Comparison of ENCODE assay signal across 8 cellular contexts in genomic region chr6:15248451-15249370, GRCh38. TPM values are rescaled to one million over a fixed set of nuclear protein-coding genes. Genes with fewer than 3 reads are reported as not detected.
DNase-seq lines count a peak whose midpoint lies in the region; ATAC-seq and TF ChIP-seq lines count a peak whose summit lies in the region.

No MANE protein-coding gene starts in this region.

- in situ Hi-C loops in KBM-7 (cut with MboI; ENCODE audit: low pct_unique_long_range_greater_than_20kb, low sequenced_read_pairs) = no loop called here

- H3K4me1 ChIP-seq in esophagus (ENCODE audit: control insufficient read depth in 2 of 2, insufficient read depth in 2 of 2, low read length in 1 of 2) = peaks cover 0 to 5% of the 10 kb centered on the region in 2 donors
- H3K4me1 ChIP-seq in muscle layer of colon (ENCODE audit: insufficient read depth, low read length) = peaks cover 25% of the 10 kb centered on the region

- no peaks in the 10 kb centered on the region for H3K9me3 ChIP-seq in esophagus (ENCODE audit: control insufficient read depth in 2 of 2, insufficient read depth in 1 of 2, low read depth in 1 of 2, low read length in 1 of 2)
- H3K9me3 ChIP-seq in muscle layer of colon (ENCODE audit: low read length) = no peaks in the 10 kb centered on the region

- H3K4me3 ChIP-seq in esophagus (ENCODE audit: low read depth in 1 of 2, low read length in 2 of 2) (peak overlapping the region; percentile 65 to 83), muscle layer of colon (ENCODE audit: low read depth in 1 of 2, low read length in 2 of 2) (peak overlapping the region; percentile 57 to 72)

- ATAC-seq in GM21526 (IDR thresholded peaks at IDR 0.05; ENCODE audit: low FRiP score, unreplicated experiment) = peak; percentile 34
- ATAC-seq in activated T-cell treated with anti-CD3 and anti-CD28 coated beads, Interleukin-2, amount 50 U/mL, for 4 hours = peak; percentile 39 to 47

- 0 to 1% methylated on average over 24 to 80 of the region's 83 CpGs for WGBS in esophagus, 2 donors

- peaks cover 14% of the 10 kb centered on the region for H3K36me3 Mint-ChIP-seq in activated T-cell treated with anti-CD3 and anti-CD28 coated beads, Interleukin-2, amount 50 U/mL, for 4 hours (ENCODE audit: insufficient read depth)

- peak overlapping the region; percentile 90 for H3K4me3 Mint-ChIP-seq in activated T-cell treated with anti-CD3 and anti-CD28 coated beads, Interleukin-2, amount 50 U/mL, for 4 hours

- H3K27ac ChIP-seq in esophagus (ENCODE audit: low read depth in 2 of 2, low read length in 1 of 2) = peak overlapping the region; percentile 96 to 98
- H3K27ac ChIP-seq in muscle layer of colon (ENCODE audit: low read depth, low read length) = peak overlapping the region; percentile 45

- no peak overlapping the region for H3K9ac ChIP-seq in muscle layer of colon (ENCODE audit: low read length)

- H3K4me1 Mint-ChIP-seq in activated T-cell treated with anti-CD3 and anti-CD28 coated beads, Interleukin-2, amount 50 U/mL, for 4 hours (ENCODE audit: low read depth) = peaks cover 53% of the 10 kb centered on the region

- DNase-seq in CMK (ENCODE audit: low read depth) (peak; percentile 79), KBM-7 (peak; percentile 82)
- DNase-seq in activated T-cell treated with anti-CD3 and anti-CD28 coated beads, Interleukin-2, amount 50 U/mL, for 4 hours = peak; percentile 97
- DNase-seq in stimulated activated CD8-positive, alpha-beta memory T cell treated with anti-CD3 and anti-CD28 coated beads, Interleukin-4, amount 100 ng/mL, for 4 hours (ENCODE audit: low read depth in 2 of 2, low spot score in 1 of 2) = peak; percentile 95

- no peaks in the 10 kb centered on the region for H3K27me3 Mint-ChIP-seq in activated T-cell treated with anti-CD3 and anti-CD28 coated beads, Interleukin-2, amount 50 U/mL, for 4 hours (ENCODE audit: low read depth)

- H3K36me3 ChIP-seq in esophagus (ENCODE audit: control insufficient read depth in 2 of 2, insufficient read depth in 2 of 2, low read length in 1 of 2) (no peaks in the 10 kb centered on the region), muscle layer of colon (ENCODE audit: insufficient read depth, low read length) (no peaks in the 10 kb centered on the region)

- no peaks in the 10 kb centered on the region for H3K27me3 ChIP-seq in esophagus (ENCODE audit: control insufficient read depth in 1 of 2, insufficient read depth in 2 of 2, low read length in 2 of 2)
- H3K27me3 ChIP-seq in muscle layer of colon (ENCODE audit: control insufficient read depth in 1 of 2, insufficient read depth in 2 of 2, low read length in 2 of 2) = no peaks in the 10 kb centered on the region

- no peaks in the 10 kb centered on the region for H3K9me3 Mint-ChIP-seq in activated T-cell treated with anti-CD3 and anti-CD28 coated beads, Interleukin-2, amount 50 U/mL, for 4 hours

TF ChIP-seq in PFSK-1, 5 proteins besides CTCF, POLR2A, EP300 and RAD21:
- no peak for TF ChIP-seq POLR2AphosphoS5 (IDR thresholded peaks at IDR 0.05; ENCODE audit: low read depth, low read length)
- TF ChIP-seq SIN3A (IDR thresholded peaks at IDR 0.05; ENCODE audit: borderline replicate concordance, insufficient read depth, low read length) = no peak
- TF ChIP-seq TAF1 (IDR thresholded peaks at IDR 0.05; ENCODE audit: borderline replicate concordance, insufficient read depth, low read length) = no peak
- TF ChIP-seq, protein P1, sequence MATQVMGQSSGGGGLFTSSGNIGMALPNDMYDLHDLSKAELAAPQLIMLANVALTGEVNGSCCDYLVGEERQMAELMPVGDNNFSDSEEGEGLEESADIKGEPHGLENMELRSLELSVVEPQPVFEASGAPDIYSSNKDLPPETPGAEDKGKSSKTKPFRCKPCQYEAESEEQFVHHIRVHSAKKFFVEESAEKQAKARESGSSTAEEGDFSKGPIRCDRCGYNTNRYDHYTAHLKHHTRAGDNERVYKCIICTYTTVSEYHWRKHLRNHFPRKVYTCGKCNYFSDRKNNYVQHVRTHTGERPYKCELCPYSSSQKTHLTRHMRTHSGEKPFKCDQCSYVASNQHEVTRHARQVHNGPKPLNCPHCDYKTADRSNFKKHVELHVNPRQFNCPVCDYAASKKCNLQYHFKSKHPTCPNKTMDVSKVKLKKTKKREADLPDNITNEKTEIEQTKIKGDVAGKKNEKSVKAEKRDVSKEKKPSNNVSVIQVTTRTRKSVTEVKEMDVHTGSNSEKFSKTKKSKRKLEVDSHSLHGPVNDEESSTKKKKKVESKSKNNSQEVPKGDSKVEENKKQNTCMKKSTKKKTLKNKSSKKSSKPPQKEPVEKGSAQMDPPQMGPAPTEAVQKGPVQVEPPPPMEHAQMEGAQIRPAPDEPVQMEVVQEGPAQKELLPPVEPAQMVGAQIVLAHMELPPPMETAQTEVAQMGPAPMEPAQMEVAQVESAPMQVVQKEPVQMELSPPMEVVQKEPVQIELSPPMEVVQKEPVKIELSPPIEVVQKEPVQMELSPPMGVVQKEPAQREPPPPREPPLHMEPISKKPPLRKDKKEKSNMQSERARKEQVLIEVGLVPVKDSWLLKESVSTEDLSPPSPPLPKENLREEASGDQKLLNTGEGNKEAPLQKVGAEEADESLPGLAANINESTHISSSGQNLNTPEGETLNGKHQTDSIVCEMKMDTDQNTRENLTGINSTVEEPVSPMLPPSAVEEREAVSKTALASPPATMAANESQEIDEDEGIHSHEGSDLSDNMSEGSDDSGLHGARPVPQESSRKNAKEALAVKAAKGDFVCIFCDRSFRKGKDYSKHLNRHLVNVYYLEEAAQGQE (IDR thresholded peaks at IDR 0.05; ENCODE audit: insufficient read depth in 1 of 2, low read depth in 2 of 2, low read length in 2 of 2) = no peak
- peak; percentile 86 for TF ChIP-seq FOXP2 (optimal IDR thresholded peaks at IDR 0.05; ENCODE audit: borderline replicate concordance, extremely low read depth, extremely low read length, insufficient read depth)
TF ChIP-seq in PFSK-1: peak in this region for 1.

RNA-seq across cellular contexts. Expression of gene JARID2, which starts 2.8 kb away (rescaled TPM):
- 6.2 TPM for polyA plus RNA-seq in PFSK-1 (2012; ENCODE audit: insufficient read length, low read depth)
- 10 to 100 TPM; 32.6 to 43.6 (median 37.2) TPM for total RNA-seq in activated T-cell treated with anti-CD3 and anti-CD28 coated beads, Interleukin-2, amount 50 U/mL, for 4 hours
- 1 to 10 TPM; 7.9 to 8.3 TPM for polyA plus RNA-seq in esophagus

Comparison
In these comparisons a context has a peak if more than half of its experiments do, and no peak if none do; other contexts are left out.
1. Peak in every context shown above with its lines: DNase-seq, ATAC-seq, H3K4me3 ChIP-seq and H3K27ac ChIP-seq.